ENCODE assay signal across 8 cellular contexts in the genomic region with DNA sequence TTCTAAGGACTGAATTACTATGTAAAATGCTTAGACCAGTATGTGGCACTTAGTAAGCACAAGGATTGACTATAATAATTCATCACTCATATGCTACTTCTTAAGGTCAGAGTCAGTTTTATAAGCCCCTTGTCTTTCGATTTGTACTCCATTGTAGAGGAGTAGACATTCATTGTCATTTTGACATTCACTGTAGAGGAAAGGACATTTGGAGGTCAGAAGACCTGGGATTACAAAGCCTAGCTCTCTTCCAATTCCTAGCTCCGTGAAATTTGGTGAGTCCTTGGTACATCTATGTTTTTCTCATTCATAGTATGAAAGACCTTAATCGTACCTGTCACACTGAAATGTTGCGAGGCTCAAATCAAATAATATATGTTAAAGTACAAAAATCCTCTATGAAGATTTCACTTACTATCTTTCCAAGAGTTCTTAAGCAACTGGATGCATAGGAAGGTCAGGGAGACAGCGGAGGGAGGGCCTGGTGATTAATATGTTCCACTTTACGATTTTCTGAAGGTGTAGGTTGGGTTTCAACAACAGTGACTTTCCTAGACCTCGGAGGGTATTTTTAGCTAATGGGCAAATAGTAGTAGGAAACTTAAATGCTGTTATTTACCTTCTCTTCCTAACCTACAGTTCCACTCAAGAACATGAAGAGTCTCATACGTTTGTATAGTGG. TPM values are rescaled to one million over a fixed set of nuclear protein-coding genes. Genes with fewer than 3 reads are reported as not detected.
DNase-seq lines count a peak whose midpoint lies in the region; FAIRE-seq and TF ChIP-seq lines count a peak whose summit lies in the region.

No MANE protein-coding gene starts in this region.

- peak overlapping the region; percentile 96 for H3K9ac ChIP-seq in endothelial cell of umbilical vein (replicated peaks; ENCODE audit: extremely low read depth, insufficient read depth, low read length)

- dilution Hi-C loops in endothelial cell of umbilical vein (cut with MboI; ENCODE audit: extremely low pct_ligation_motif_present, low sequenced_read_pairs), result no loop called here

- H3K9me3 ChIP-seq in endothelial cell of umbilical vein (replicated peaks; ENCODE audit: control insufficient read depth, insufficient read depth, low read length) (no peaks in the 10 kb centered on the region), ovary (no peaks in the 10 kb centered on the region)

- DNase-seq in G401 (ENCODE audit: low spot score), result peak; percentile 3
- DNase-seq in NCI-H69 (lab: John Stamatoyannopoulos, UW), result peak; percentile 33
- peak; percentile 21 for DNase-seq in endothelial cell of umbilical vein (ENCODE audit: low read depth, low spot score)
- DNase-seq in ovary, result no peak
- no peak for DNase-seq in NCI-H2227 treated with DMSO at 0.1 percent for 48 hours (lab: John Stamatoyannopoulos, UW)
- DNase-seq in effector CD4-positive, alpha-beta T cell, result no peak
- DNase-seq in germinal center (ENCODE audit: low spot score), result no peak
- DNase-seq in retina, result no peak

- TF ChIP-seq POLR2A in endothelial cell of umbilical vein (IDR thresholded peaks at IDR 0.05; ENCODE audit: low read depth, low read length), result no peak
- TF ChIP-seq POLR2A in ovary (IDR thresholded peaks at IDR 0.05), result no peak

- no TSS peak for BruUV-seq in endothelial cell of umbilical vein (replicated peaks; lab: Mats Ljungman, UMichigan)

- H3K4me2 ChIP-seq in endothelial cell of umbilical vein (ENCODE audit: insufficient read depth, low read length), result peak overlapping the region; percentile 81

- intact Hi-C loops in endothelial cell of umbilical vein (cut with micrococcal nuclease) (no loop called here), ovary (cut with DNase I) (loop anchor here in 2 of 4 donors (5.0 kb wide), 1 partner anchor 61 kb away; a partner anchor contains a TSS)

- no peaks in the 10 kb centered on the region for H3K36me3 ChIP-seq in endothelial cell of umbilical vein (ENCODE audit: control insufficient read depth in 2 of 2, extremely low read depth in 1 of 2, insufficient read depth in 2 of 2, low read length in 2 of 2)
- no peaks in the 10 kb centered on the region for H3K36me3 ChIP-seq in ovary

- no peak for FAIRE-seq in endothelial cell of umbilical vein (lab: Jason Lieb, UNC)

- WGBS in ovary, 3 donors, result 40 to 46% (median 42%) methylated on average over 8 of the region's 8 CpGs

- no peaks in the 10 kb centered on the region for H4K20me1 ChIP-seq in endothelial cell of umbilical vein (replicated peaks; ENCODE audit: control insufficient read depth, extremely low read depth, insufficient read depth, low read length)

- no peak for TF ChIP-seq EP300 in ovary (IDR thresholded peaks at IDR 0.05)

- H3K27me3 ChIP-seq in endothelial cell of umbilical vein (ENCODE audit: control insufficient read depth in 2 of 2, insufficient read depth in 2 of 2, low read length in 2 of 2) (no peaks in the 10 kb centered on the region), ovary (no peaks in the 10 kb centered on the region)

- no peak overlapping the region for H2AFZ ChIP-seq in endothelial cell of umbilical vein (ENCODE audit: low read depth, low read length)

- H3K27ac ChIP-seq in endothelial cell of umbilical vein (ENCODE audit: insufficient read depth, low read depth, low read length) (peak overlapping the region; percentile 94), ovary (no peak overlapping the region)

- H3K9me1 ChIP-seq in endothelial cell of umbilical vein (replicated peaks; ENCODE audit: control insufficient read depth, extremely low read depth, insufficient read depth, low read length), result no peaks in the 10 kb centered on the region

- peaks cover 22% of the 10 kb centered on the region for H3K79me2 ChIP-seq in endothelial cell of umbilical vein (ENCODE audit: control insufficient read depth, insufficient read depth, low read length)

- H3K4me1 ChIP-seq in endothelial cell of umbilical vein (ENCODE audit: control insufficient read depth, extremely low read depth, insufficient read depth, low read length) (peaks cover 12% of the 10 kb centered on the region), ovary (ENCODE audit: insufficient read depth) (peaks cover 5% of the 10 kb centered on the region)

- in situ Hi-C loops in G401 (cut with HindIII; ENCODE audit: low sequenced_read_pairs), result loop anchor here (10.0 kb wide), 1 partner anchor 59 kb away; a partner anchor contains a TSS

- TF ChIP-seq CTCF in endothelial cell of umbilical vein (IDR thresholded peaks at IDR 0.05; ENCODE audit: extremely low read depth in 1 of 2, insufficient read depth in 1 of 2, low read depth in 1 of 2, low read length in 2 of 2) (no peak), ovary (IDR thresholded peaks at IDR 0.05) (no peak)

- POLR2A ChIA-PET in endothelial cell of umbilical vein (lab: Charles Lee), result interaction anchor here (0.7 kb wide), 1 partner anchor 136 kb away, joined by 5 read pairs; no protein-coding TSS in a partner anchor

- CTCF ChIA-PET in endothelial cell of umbilical vein (lab: Charles Lee), result no interaction called here

- H3K4me3 ChIP-seq in endothelial cell of umbilical vein (replicated peaks in 1 of 3; ENCODE audit: insufficient read depth in 1 of 3, low read depth in 1 of 3, low read length in 3 of 3), result peak overlapping the region; percentile 83 to 96 (median 89)
- peak overlapping the region; percentile 99 for H3K4me3 ChIP-seq in ovary

TF ChIP-seq in endothelial cell of umbilical vein, 7 proteins besides CTCF, POLR2A, EP300 and RAD21:
- no peak for TF ChIP-seq JUN (IDR thresholded peaks at IDR 0.05; ENCODE audit: borderline replicate concordance, insufficient read depth, insufficient read length, low read depth)
- TF ChIP-seq GATA2 (IDR thresholded peaks at IDR 0.05; ENCODE audit: insufficient read depth, insufficient read length, low read depth, low read length), result no peak
- TF ChIP-seq, protein P1, sequence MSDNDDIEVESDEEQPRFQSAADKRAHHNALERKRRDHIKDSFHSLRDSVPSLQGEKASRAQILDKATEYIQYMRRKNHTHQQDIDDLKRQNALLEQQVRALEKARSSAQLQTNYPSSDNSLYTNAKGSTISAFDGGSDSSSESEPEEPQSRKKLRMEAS (IDR thresholded peaks at IDR 0.05; ENCODE audit: insufficient read depth, insufficient read length), result no peak
- TF ChIP-seq FOS (IDR thresholded peaks at IDR 0.05; ENCODE audit: borderline replicate concordance, insufficient read depth, low read length), result no peak
- TF ChIP-seq EZH2 (IDR thresholded peaks at IDR 0.05; ENCODE audit: borderline replicate concordance, low read depth, low read length, severe bottlenecking), result no peak
- TF ChIP-seq MYC (IDR thresholded peaks at IDR 0.05; ENCODE audit: low read depth, low read length), result no peak
- no peak for TF ChIP-seq POLR2AphosphoS5 (IDR thresholded peaks at IDR 0.05; ENCODE audit: insufficient read depth, low read depth, low read length)

RNA-seq across cellular contexts. Expression of a gene that starts 1.4 kb away (rescaled TPM):
- total RNA-seq in G401 (2014; rRNA removed; shearing (Covaris generic)), result 6.3 and 12.8 TPM in 2 replicates
- total RNA-seq in endothelial cell of umbilical vein, result 23.4 and 25.7 TPM in 2 replicates
- polyA plus RNA-seq in endothelial cell of umbilical vein, result 18.3 and 19.2 TPM in 2 replicates
- polyA plus RNA-seq in endothelial cell of umbilical vein (2011; cell fraction: cytosol; rRNA removed), result 15.3 and 15.5 TPM in 2 replicates
- polyA plus RNA-seq in endothelial cell of umbilical vein (2011; cell fraction: nucleus; rRNA removed), result 51.3 and 57.0 TPM in 2 replicates
- polyA plus RNA-seq in endothelial cell of umbilical vein (2012), result 15.3 and 17.6 TPM in 2 replicates
- polyA minus RNA-seq in endothelial cell of umbilical vein, result 37.6 and 41.7 TPM in 2 replicates
- polyA minus RNA-seq in endothelial cell of umbilical vein (2011; cell fraction: cytosol; rRNA and poly(A)+ RNA removed), result 12.8 TPM
- polyA minus RNA-seq in endothelial cell of umbilical vein (2011; cell fraction: nucleus; rRNA and poly(A)+ RNA removed), result 83.3 and 104 TPM in 2 replicates
- 10 to 100 TPM; 24.2 to 56.0 (median 30.0) TPM for total RNA-seq in ovary
- 10 to 100 TPM in 1 of 2 donors, 1 to 10 TPM in 1; 8.8 to 21.5 TPM for polyA plus RNA-seq in ovary

Comparison
In these comparisons a context has a peak if more than half of its experiments do, and no peak if none do; other contexts are left out.
1. DNase-seq: peak in G401 (single experiment), NCI-H69 (single experiment) and endothelial cell of umbilical vein (single experiment); none in ovary (0 of 5), NCI-H2227 treated with DMSO at 0.1 percent for 48 hours (single experiment), effector CD4-positive, alpha-beta T cell (single experiment), germinal center (single experiment) and retina (single experiment).